Comparison of ENCODE assay signal across 25 cellular contexts in the genomic region with DNA sequence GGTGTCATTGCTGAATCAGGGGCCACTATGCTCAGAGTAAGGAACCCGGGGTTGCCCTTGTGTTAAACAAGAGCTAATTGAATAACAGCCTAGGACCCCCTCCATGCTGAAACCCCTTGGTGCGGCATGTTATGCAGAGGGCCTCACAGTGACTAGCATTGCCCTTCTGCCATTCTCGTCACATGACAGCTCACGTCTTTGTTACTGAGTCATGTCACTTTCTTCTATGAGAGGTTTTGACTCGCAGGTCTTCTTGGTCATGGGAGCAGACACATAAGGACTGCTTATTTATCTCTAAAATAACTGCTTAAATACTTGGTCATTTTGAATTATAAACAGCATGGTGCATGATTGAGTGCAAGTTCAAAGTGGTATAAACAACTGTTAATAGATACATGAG. TPM values are rescaled to one million over a fixed set of nuclear protein-coding genes. Genes with fewer than 3 reads are reported as not detected.
DNase-seq lines count a peak whose midpoint lies in the region; ATAC-seq and TF ChIP-seq lines count a peak whose summit lies in the region.
"Had no signal": no experiment of that assay in that cellular context is flagged by ENCODE, and none has a peak within 500 bp of the region (broad histone marks: within the 10 kb centered on the region; RNA-seq: fewer than 3 reads in every experiment).

No MANE protein-coding gene starts in this region.

- WGBS in mesenchymal stem cell = 80% methylated on average over 5 of the region's 5 CpGs

- peaks cover 6% of the 10 kb centered on the region for H3K36me3 Mint-ChIP-seq in activated B cell treated with CpG ODN at 0.5 μM for 24 hours (ENCODE audit: low read depth)
- no peaks in the 10 kb centered on the region for H3K36me3 Mint-ChIP-seq in CD4-positive, alpha-beta T cell (ENCODE audit: low read depth)

- H3K4ac ChIP-seq in mesenchymal stem cell (ENCODE audit: low read depth in 1 of 2, low read length in 2 of 2) = peak overlapping the region in 1 of 2 experiments; percentile 59

- H3K9me3 ChIP-seq in right atrium auricular region (no peaks in the 10 kb centered on the region), mesenchymal stem cell (ENCODE audit: control insufficient read depth, low read length) (no peaks in the 10 kb centered on the region), tibial artery (no peaks in the 10 kb centered on the region)
- no peaks in the 10 kb centered on the region for H3K9me3 ChIP-seq in CD4-positive, alpha-beta T cell (ENCODE audit: control insufficient read depth, low read length)
- H3K9me3 ChIP-seq: adrenal gland, colonic mucosa, SK-N-SH, testis had no signal

- H3K4me1 Mint-ChIP-seq in activated B cell treated with CpG ODN at 0.5 μM for 24 hours = peaks cover 98% of the 10 kb centered on the region
- H3K4me1 Mint-ChIP-seq in CD4-positive, alpha-beta T cell (ENCODE audit: low read depth) = peaks cover 43% of the 10 kb centered on the region

- H3K36me3 ChIP-seq in right atrium auricular region (no peaks in the 10 kb centered on the region), mesenchymal stem cell (ENCODE audit: control insufficient read depth in 1 of 2, insufficient read depth in 2 of 2, low read depth in 1 of 2, low read length in 2 of 2) (peaks cover 14 to 18% of the 10 kb centered on the region in 2 experiments), tibial artery (peaks cover 0 to 35% (median 0%) of the 10 kb centered on the region in 3 donors)
- H3K36me3 ChIP-seq: colonic mucosa had no signal

- H3K27ac Mint-ChIP-seq in activated B cell treated with CpG ODN at 0.5 μM for 24 hours = peak overlapping the region; percentile 89
- H3K27ac Mint-ChIP-seq in CD4-positive, alpha-beta T cell = no peak overlapping the region
- H3K27ac Mint-ChIP-seq: activated CD8-positive, alpha-beta T cell treated with anti-CD3 and anti-CD28 coated beads for 36 hours; effector memory CD8-positive, alpha-beta T cell had no signal

- H3K4me2 ChIP-seq in mesenchymal stem cell (ENCODE audit: low read length, poor library complexity, severe bottlenecking) = no peak overlapping the region
- H3K4me2 ChIP-seq: SK-N-SH had no signal

- no peak overlapping the region for H4K91ac ChIP-seq in mesenchymal stem cell (ENCODE audit: low read length)

- TF ChIP-seq CTCF in right atrium auricular region (IDR thresholded peaks at IDR 0.05) = no peak
- TF ChIP-seq CTCF in activated B cell treated with CpG ODN at 0.5 μM for 24 hours (IDR thresholded peaks at IDR 0.05) = no peak
- no peak for TF ChIP-seq CTCF in tibial artery (IDR thresholded peaks at IDR 0.05)
- TF ChIP-seq CTCF in CD4-positive, alpha-beta T cell (IDR thresholded peaks at IDR 0.05) = no peak

- H3K4me3 ChIP-seq in right atrium auricular region (no peak overlapping the region), mesenchymal stem cell (ENCODE audit: insufficient read depth in 1 of 2, low read depth in 1 of 2, low read length in 2 of 2) (no peak overlapping the region), tibial artery (no peak overlapping the region)
- H3K4me3 ChIP-seq: adrenal gland, colonic mucosa, testis had no signal

- H2BK15ac ChIP-seq in mesenchymal stem cell (ENCODE audit: low read depth, poor library complexity, severe bottlenecking) = no peak overlapping the region

- H3K9me3 Mint-ChIP-seq in activated B cell treated with CpG ODN at 0.5 μM for 24 hours = no peaks in the 10 kb centered on the region
- H3K9me3 Mint-ChIP-seq in CD4-positive, alpha-beta T cell = no peaks in the 10 kb centered on the region
- H3K9me3 Mint-ChIP-seq: activated CD8-positive, alpha-beta T cell treated with anti-CD3 and anti-CD28 coated beads for 36 hours; effector memory CD8-positive, alpha-beta T cell had no signal

- peak overlapping the region in 1 of 2 experiments; percentile 49 for H2BK12ac ChIP-seq in mesenchymal stem cell (ENCODE audit: low read length in 2 of 2)

- no peak overlapping the region for H2BK120ac ChIP-seq in mesenchymal stem cell (ENCODE audit: low read depth, low read length)

- H3K18ac ChIP-seq in mesenchymal stem cell (ENCODE audit: low read depth in 1 of 2, low read length in 2 of 2) = peak overlapping the region in 1 of 2 experiments; percentile 63

- no peak for DNase-seq in right atrium auricular region (ENCODE audit: low spot score)
- DNase-seq in Right ventricle myocardium inferior (ENCODE audit: missing footprints) = no peak
- DNase-seq in activated B cell treated with CpG ODN at 0.5 μM for 24 hours = no peak
- no peak for DNase-seq in mesenchymal stem cell
- DNase-seq in tibial artery = no peak
- DNase-seq in CD4-positive, alpha-beta T cell = no peak
- no peak for DNase-seq in NCI-H2227 (lab: John Stamatoyannopoulos, UW; ENCODE audit: unreplicated experiment)
- DNase-seq: activated CD8-positive, alpha-beta T cell treated with anti-CD3 and anti-CD28 coated beads for 36 hours; activated gamma-delta T cell treated with Interleukin-2 at 50 U/mL for 16 hours; adrenal gland; colonic mucosa; effector memory CD8-positive, alpha-beta T cell; EL; foreskin melanocyte; hippocampal formation; NCI-H1092 treated with DMSO at 0.1 percent for 48 hours; NCI-H187 treated with DMSO at 0.1 percent for 48 hours; NCI-H226; NCI-H748 treated with DMSO at 0.1 percent for 48 hours; SK-N-SH; stimulated activated naive B cell treated with anti-CD40 and anti-IgM and Interleukin-4, amounts not matched to agents 10 μg/mL and 1 μg/mL and 100 μg/mL, for 72 hours; testis had no signal

- CTCF ChIA-PET in activated B cell treated with CpG ODN at 0.5 μM for 24 hours (lab: Charles Lee) = no interaction called here
- CTCF ChIA-PET in CD4-positive, alpha-beta T cell (lab: Charles Lee) = no interaction called here

- intact Hi-C loops in Right ventricle myocardium inferior (cut with DNase I) (no loop called here), activated B cell treated with CpG ODN at 0.5 μM for 24 hours (cut with micrococcal nuclease) (no loop called here), tibial artery (cut with DNase I; ENCODE audit: low total_unique reads) (no loop called here)
- intact Hi-C loops in CD4-positive, alpha-beta T cell (cut with DNase I, micrococcal nuclease) = no loop called here

- no peak overlapping the region for H2BK5ac ChIP-seq in mesenchymal stem cell (ENCODE audit: low read depth, low read length, poor library complexity, severe bottlenecking)

- no peak overlapping the region for H3K14ac ChIP-seq in mesenchymal stem cell (ENCODE audit: low read length in 2 of 2)

- H3K23ac ChIP-seq in mesenchymal stem cell (ENCODE audit: low read length in 2 of 2) = peak overlapping the region in 1 of 2 experiments; percentile 47

- no peaks in the 10 kb centered on the region for H3K79me1 ChIP-seq in mesenchymal stem cell (replicated peaks; ENCODE audit: low read length, poor library complexity, severe bottlenecking)

- H2AK5ac ChIP-seq in mesenchymal stem cell (ENCODE audit: low read length, severe bottlenecking) = no peak overlapping the region

- H3K27ac ChIP-seq in right atrium auricular region (peak overlapping the region; percentile 79 to 90), mesenchymal stem cell (ENCODE audit: low read length, poor library complexity, severe bottlenecking) (no peak overlapping the region), tibial artery (peak overlapping the region; percentile 25 to 34)
- H3K27ac ChIP-seq in CD4-positive, alpha-beta T cell (ENCODE audit: low read depth, low read length) = no peak overlapping the region
- H3K27ac ChIP-seq: adrenal gland, colonic mucosa, HL-60 had no signal

- H4K8ac ChIP-seq in mesenchymal stem cell (ENCODE audit: low read length) = peak overlapping the region; percentile 1

- H3K4me1 ChIP-seq in right atrium auricular region = peaks cover 0 to 49% of the 10 kb centered on the region in 2 donors
- H3K4me1 ChIP-seq in mesenchymal stem cell (ENCODE audit: control insufficient read depth, insufficient read depth, low read depth, low read length) = peaks cover 3% of the 10 kb centered on the region
- H3K4me1 ChIP-seq in tibial artery = peaks cover 0 to 25% (median 8%) of the 10 kb centered on the region in 4 donors
- H3K4me1 ChIP-seq: adrenal gland, colonic mucosa had no signal

- no peaks in the 10 kb centered on the region for H3K27me3 Mint-ChIP-seq in activated B cell treated with CpG ODN at 0.5 μM for 24 hours
- H3K27me3 Mint-ChIP-seq in CD4-positive, alpha-beta T cell = no peaks in the 10 kb centered on the region
- H3K27me3 Mint-ChIP-seq: activated CD8-positive, alpha-beta T cell treated with anti-CD3 and anti-CD28 coated beads for 36 hours; effector memory CD8-positive, alpha-beta T cell; stimulated activated naive B cell treated with anti-CD40 and anti-IgM and Interleukin-4, amounts not matched to agents 10 μg/mL and 1 μg/mL and 100 μg/mL, for 72 hours had no signal

- H3K9ac ChIP-seq in mesenchymal stem cell (ENCODE audit: low read length) = no peak overlapping the region
- H3K9ac ChIP-seq: SK-N-SH had no signal

- ATAC-seq in Right ventricle myocardium inferior = no peak
- no peak for ATAC-seq in activated B cell treated with CpG ODN at 0.5 μM for 24 hours (ENCODE audit: low read depth)
- no peak for ATAC-seq in CD4-positive, alpha-beta T cell (ENCODE audit: poor library complexity)
- ATAC-seq in HG03108 (IDR thresholded peaks at IDR 0.05; ENCODE audit: unreplicated experiment) = no peak
- ATAC-seq: effector memory CD8-positive, alpha-beta T cell; HCT116 had no signal

- no peaks in the 10 kb centered on the region for H3K27me3 ChIP-seq in right atrium auricular region
- H3K27me3 ChIP-seq in mesenchymal stem cell (ENCODE audit: control insufficient read depth in 1 of 2, insufficient read depth in 1 of 2, low read length in 2 of 2) = no peaks in the 10 kb centered on the region
- H3K27me3 ChIP-seq in tibial artery = no peaks in the 10 kb centered on the region
- no peaks in the 10 kb centered on the region for H3K27me3 ChIP-seq in CD4-positive, alpha-beta T cell (ENCODE audit: control insufficient read depth, insufficient read depth, low read length)
- H3K27me3 ChIP-seq: adrenal gland, colonic mucosa, testis had no signal

- H2AFZ ChIP-seq in mesenchymal stem cell (ENCODE audit: low read depth, low read length) = no peak overlapping the region

- POLR2A ChIA-PET in activated B cell treated with CpG ODN at 0.5 μM for 24 hours (lab: Charles Lee) = interaction anchor here (0.8 to 4.6 kb wide), 8 partner anchors 11 to 63 kb away, joined by 4 to 20 read pairs (median 6); a partner anchor contains a TSS
- POLR2A ChIA-PET in CD4-positive, alpha-beta T cell (lab: Charles Lee) = no interaction called here

- no peak overlapping the region for H3K4me3 Mint-ChIP-seq in activated B cell treated with CpG ODN at 0.5 μM for 24 hours
- H3K4me3 Mint-ChIP-seq in CD4-positive, alpha-beta T cell = no peak overlapping the region
- H3K4me3 Mint-ChIP-seq: activated CD8-positive, alpha-beta T cell treated with anti-CD3 and anti-CD28 coated beads for 36 hours; effector memory CD8-positive, alpha-beta T cell; stimulated activated naive B cell treated with anti-CD40 and anti-IgM and Interleukin-4, amounts not matched to agents 10 μg/mL and 1 μg/mL and 100 μg/mL, for 72 hours had no signal

RNA-seq across cellular contexts. Expression of a gene that starts 24.9 kb away (rescaled TPM):
- total RNA-seq in right atrium auricular region (10 to 100 TPM; 23.7 to 29.0 TPM), Right ventricle myocardium inferior (26.9 TPM), activated B cell treated with CpG ODN at 0.5 μM for 24 hours (22.4 and 29.5 TPM in 2 replicates)
- 58.1 TPM for polyA plus RNA-seq in mesenchymal stem cell (2013, experiment 1 of 2)
- 60.5 TPM for polyA plus RNA-seq in mesenchymal stem cell (2013, experiment 2 of 2)
- total RNA-seq in CD4-positive, alpha-beta T cell = 1 to 10 TPM; 5.0 to 5.5 TPM

RNA-seq across cellular contexts. Expression of a gene that starts 50.1 kb away (rescaled TPM):
- total RNA-seq in right atrium auricular region = 10 to 100 TPM; 21.7 to 24.1 TPM
- 11.8 TPM for total RNA-seq in Right ventricle myocardium inferior
- total RNA-seq in activated B cell treated with CpG ODN at 0.5 μM for 24 hours = 80.7 and 83.9 TPM in 2 replicates
- 5.3 TPM for polyA plus RNA-seq in mesenchymal stem cell (2013, experiment 1 of 2)
- 5.5 TPM for polyA plus RNA-seq in mesenchymal stem cell (2013, experiment 2 of 2)
- 1 to 10 TPM; 3.9 to 4.1 TPM for total RNA-seq in CD4-positive, alpha-beta T cell

RNA-seq across cellular contexts. Expression of a gene that starts 55.7 kb away (rescaled TPM):
- total RNA-seq in right atrium auricular region (10 to 100 TPM; 32.1 to 53.6 TPM), Right ventricle myocardium inferior (99.2 TPM), activated B cell treated with CpG ODN at 0.5 μM for 24 hours (34.5 and 40.8 TPM in 2 replicates)
- 14.0 TPM for polyA plus RNA-seq in mesenchymal stem cell (2013, experiment 1 of 2)
- polyA plus RNA-seq in mesenchymal stem cell (2013, experiment 2 of 2) = 14.8 TPM
- total RNA-seq in CD4-positive, alpha-beta T cell = 10 to 100 TPM; 53.8 to 54.8 TPM

Comparison
In these comparisons a context has a peak if more than half of its experiments do, and no peak if none do; other contexts are left out.
1. H3K27ac ChIP-seq: peak in right atrium auricular region (2 of 2) and tibial artery (2 of 2); none in mesenchymal stem cell (single experiment) and CD4-positive, alpha-beta T cell (single experiment).